Comparison of ENCODE assay signal across 33 cellular contexts in the genomic region with DNA sequence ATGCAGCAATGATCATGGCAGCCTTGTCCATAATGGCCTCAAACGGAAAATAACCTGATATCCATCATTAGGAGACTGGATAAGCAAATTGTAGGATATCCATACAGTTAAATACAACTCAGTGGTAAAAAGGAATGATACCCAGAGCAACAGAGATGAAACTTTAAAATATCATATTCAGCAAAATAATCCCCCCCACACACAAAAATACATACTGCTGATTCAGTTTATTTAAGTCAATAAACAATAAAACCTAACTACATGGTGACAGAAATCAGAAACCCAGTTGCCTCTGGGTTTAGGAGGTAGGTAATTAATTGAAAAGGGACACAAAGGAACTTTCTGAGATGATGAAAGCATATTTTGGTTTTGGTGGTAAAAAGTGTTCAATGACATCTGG. TPM values are rescaled to one million over a fixed set of nuclear protein-coding genes. Genes with fewer than 3 reads are reported as not detected.
"Had no signal": no experiment of that assay in that cellular context is flagged by ENCODE, and none has a peak within 500 bp of the region (broad histone marks: within the 10 kb centered on the region; RNA-seq: fewer than 3 reads in every experiment).

No MANE protein-coding gene starts in this region.

- H3K4me2 ChIP-seq: hepatocyte had no signal

- H3K79me2 ChIP-seq: hepatocyte had no signal

- H3K27me3 ChIP-seq: colonic mucosa, esophagus squamous epithelium, gastrocnemius medialis, heart right ventricle, hepatocyte had no signal

- H3K4me1 ChIP-seq: colonic mucosa, esophagus squamous epithelium, gastrocnemius medialis, heart right ventricle, left ventricle myocardium inferior, lower lobe of right lung had no signal

- H3K9me3 ChIP-seq: colonic mucosa, esophagus squamous epithelium, gastrocnemius medialis, heart right ventricle, left ventricle myocardium inferior, lower lobe of right lung, mucosa of descending colon had no signal

- H2AFZ ChIP-seq: hepatocyte had no signal

- H3K4me3 ChIP-seq: colonic mucosa, esophagus squamous epithelium, gastrocnemius medialis, heart right ventricle, hepatocyte, left ventricle myocardium inferior, lower lobe of right lung, mucosa of descending colon had no signal

- DNase-seq: colonic mucosa; cortex of kidney; effector CD8-positive, alpha-beta T cell; effector memory CD8-positive, alpha-beta T cell; endodermal cell; erythroblast; esophagus squamous epithelium; foreskin fibroblast; foreskin melanocyte; gastrocnemius medialis; glutamatergic neuron; head of caudate nucleus; heart right ventricle; hypothalamus; immature natural killer cell; islet precursor cell; kidney; kidney glomerular epithelial cell; left colon; left ventricle myocardium inferior; lower lobe of right lung; mesenchymal stem cell; mucosa of descending colon; naive B cell had no signal

- H3K36me3 ChIP-seq: colonic mucosa, esophagus squamous epithelium, gastrocnemius medialis, heart right ventricle, left ventricle myocardium inferior, lower lobe of right lung had no signal

- ATAC-seq: effector memory CD8-positive, alpha-beta T cell; esophagus mucosa; gastrocnemius medialis; heart right ventricle; left colon; left lobe of liver; lower lobe of right lung; mucosa of descending colon had no signal

- H3K27ac ChIP-seq: colonic mucosa, epithelial cell of prostate, esophagus squamous epithelium, gastrocnemius medialis, heart right ventricle, hepatocyte, left ventricle myocardium inferior, lower lobe of right lung had no signal

- FAIRE-seq: endometrium, kidney had no signal

RNA-seq across cellular contexts. Expression of a gene that starts 27.9 kb away (rescaled TPM):
- total RNA-seq: dermis microvascular lymphatic vessel endothelial cell, endodermal cell, esophagus mucosa, esophagus squamous epithelium, glomerular endothelial cell, hepatocyte, lung microvascular endothelial cell, myocyte had no signal
